In genomic region chr3:166111562-166111961, GRCh38 we compare ENCODE assay signal across 11 cellular contexts.
"Had no signal": no experiment of that assay in that cellular context is flagged by ENCODE, and none has a peak within 500 bp of the region (broad histone marks: within the 10 kb centered on the region; RNA-seq: fewer than 3 reads in every experiment).

No MANE protein-coding gene starts in this region.

- H3K4me1 ChIP-seq: HAP-1 had no signal

- H3K27ac ChIP-seq: GM23248 had no signal

- DNase-seq: GM23248, GOT3, H7, H9, HCEC 1CT, HFFc6 had no signal

- FAIRE-seq: H1, H54 had no signal

- H3K9ac ChIP-seq: GM23248 had no signal

- H3K4me3 ChIP-seq: GM23248, GM23338, HAP-1 had no signal

- ATAC-seq: GM23338, HCT116 had no signal

- H3K4me3 Mint-ChIP-seq: GM23338, H9, HFFc6 had no signal

- H3K9me3 Mint-ChIP-seq: GM23338, H9 had no signal

- H2AFZ ChIP-seq: GM23248, GM23338 had no signal

- H3K9me3 ChIP-seq: HAP-1 had no signal

- H3K27ac Mint-ChIP-seq: GM23338, H9, HFFc6 had no signal

- H3K4me2 ChIP-seq: GM23338 had no signal

- H3K36me3 ChIP-seq: HAP-1 had no signal
